In genomic region chr5:137778772-137779564, GRCh38 we compare ENCODE assay signal across 8 cellular contexts. TPM values are rescaled to one million over a fixed set of nuclear protein-coding genes. Genes with fewer than 3 reads are reported as not detected.
DNase-seq lines count a peak whose midpoint lies in the region; ATAC-seq and TF ChIP-seq lines count a peak whose summit lies in the region.
"Had no signal": no experiment of that assay in that cellular context is flagged by ENCODE, and none has a peak within 500 bp of the region (broad histone marks: within the 10 kb centered on the region; RNA-seq: fewer than 3 reads in every experiment).

No MANE protein-coding gene starts in this region.

- H3K9me3 Mint-ChIP-seq in WTC11 = peaks cover under 1% of the 10 kb centered on the region; the same call in 1 of the 2 replicates
- no peaks in the 10 kb centered on the region for H3K9me3 Mint-ChIP-seq in immature natural killer cell
- H3K9me3 Mint-ChIP-seq: activated B cell treated with CpG ODN at 0.5 μM for 24 hours had no signal

- H3K27ac ChIP-seq in upper lobe of right lung = no peak overlapping the region

- POLR2A ChIA-PET in WTC11 (lab: Charles Lee) = interaction anchor here (0.5 kb wide), 1 partner anchor 91 kb away, joined by 3 read pairs; no protein-coding TSS in a partner anchor

- DNase-seq in GM03348 (ENCODE audit: low spot score) = peak; percentile 54
- DNase-seq in M059J (ENCODE audit: low read depth) = peak; percentile 60
- DNase-seq in WTC11 (ENCODE audit: low spot score) = no peak
- peak in 2 of 3 donors; percentile 3 to 19 for DNase-seq in immature natural killer cell
- DNase-seq in upper lobe of right lung = no peak
- no peak for DNase-seq in activated CD4-positive, alpha-beta T cell treated with anti-CD3 and anti-CD28 coated beads, Interleukin-2, amount 50 U/mL, for 1 hour
- DNase-seq: activated B cell treated with CpG ODN at 0.5 μM for 24 hours had no signal

- H3K4me3 Mint-ChIP-seq in WTC11 = no peak overlapping the region
- no peak overlapping the region for H3K4me3 Mint-ChIP-seq in immature natural killer cell
- H3K4me3 Mint-ChIP-seq: activated B cell treated with CpG ODN at 0.5 μM for 24 hours had no signal

- no peaks in the 10 kb centered on the region for H3K4me1 ChIP-seq in upper lobe of right lung

- H3K27ac Mint-ChIP-seq in WTC11 (no peak overlapping the region), immature natural killer cell (no peak overlapping the region)
- H3K27ac Mint-ChIP-seq: activated B cell treated with CpG ODN at 0.5 μM for 24 hours had no signal

- ATAC-seq in WTC11 (no peak), upper lobe of right lung (peak; percentile 41), HG03571 (IDR thresholded peaks at IDR 0.05; ENCODE audit: unreplicated experiment) (no peak)

- CTCF ChIA-PET in WTC11 (lab: Charles Lee) = interaction anchor here (0.5 to 2.6 kb wide), 63 partner anchors 8 to 556 kb away, joined by 3 to 97 read pairs (median 5); partner anchors contain the start of genes HNRNPA0, MYOT and PKD2L2

- no peaks in the 10 kb centered on the region for H3K36me3 ChIP-seq in upper lobe of right lung

- intact Hi-C loops in upper lobe of right lung (cut with DNase I) = no loop called here

- no peak overlapping the region for H3K4me3 ChIP-seq in upper lobe of right lung

- H3K9me3 ChIP-seq in upper lobe of right lung = no peaks in the 10 kb centered on the region

- H3K4me1 Mint-ChIP-seq in WTC11 = no peaks in the 10 kb centered on the region
- no peaks in the 10 kb centered on the region for H3K4me1 Mint-ChIP-seq in immature natural killer cell

- H3K36me3 Mint-ChIP-seq in WTC11 (no peaks in the 10 kb centered on the region), immature natural killer cell (no peaks in the 10 kb centered on the region)

- TF ChIP-seq CTCF in WTC11 (IDR thresholded peaks at IDR 0.05) (peak; percentile 57), upper lobe of right lung (IDR thresholded peaks at IDR 0.05) (peak; percentile 80)

- no peaks in the 10 kb centered on the region for H3K27me3 ChIP-seq in upper lobe of right lung

- H3K27me3 Mint-ChIP-seq in WTC11 (ENCODE audit: low read depth) = peaks cover 9% of the 10 kb centered on the region
- peaks cover 0 to 3% (median 2%) of the 10 kb centered on the region in 3 donors for H3K27me3 Mint-ChIP-seq in immature natural killer cell (ENCODE audit: low read depth in 3 of 3)
- H3K27me3 Mint-ChIP-seq: activated B cell treated with CpG ODN at 0.5 μM for 24 hours had no signal

TF ChIP-seq in WTC11, 78 proteins besides CTCF, POLR2A, EP300 and RAD21:
- TF ChIP-seq ZNF671 (CRISPR knock-in tag; IDR thresholded peaks at IDR 0.05) = no peak

RNA-seq across cellular contexts. Expression of gene HNRNPA0, which starts 24.8 kb away (rescaled TPM):
- total RNA-seq in M059J (2014; rRNA removed; shearing (Covaris generic)) = 5.8 and 9.7 TPM in 2 replicates
- total RNA-seq in WTC11 (2021) (65.6 to 66.6 TPM (median 66.0 TPM) in 3 replicates), upper lobe of right lung (22.8 TPM)
- polyA plus RNA-seq in immature natural killer cell = 10 to 100 TPM in 2 of 3 donors, 1 to 10 TPM in 1; 7.1 to 27.1 (median 15.0) TPM

RNA-seq across cellular contexts. Expression of gene KLHL3, which starts 43.1 kb away (rescaled TPM):
- 0.74 and 2.2 TPM in 2 replicates for total RNA-seq in M059J (2014; rRNA removed; shearing (Covaris generic))
- total RNA-seq in WTC11 (2021) (14.7 to 18.2 TPM (median 15.7 TPM) in 3 replicates), upper lobe of right lung (6.8 TPM)
- 1 to 10 TPM in 2 of 3 donors, not detected in 1; 1.2 to 3.4 TPM for polyA plus RNA-seq in immature natural killer cell

Comparison
In these comparisons a context has a peak if more than half of its experiments do, and no peak if none do; other contexts are left out.
1. DNase-seq: peak in GM03348 (single experiment), M059J (single experiment) and immature natural killer cell (2 of 3); none in WTC11 (single experiment), upper lobe of right lung (single experiment) and activated CD4-positive, alpha-beta T cell treated with anti-CD3 and anti-CD28 coated beads, Interleukin-2, amount 50 U/mL, for 1 hour (single experiment).